16 cellular contexts compared by ENCODE assay signal in genomic region chr16:73028721-73029361, GRCh38. TPM values are rescaled to one million over a fixed set of nuclear protein-coding genes. Genes with fewer than 3 reads are reported as not detected.
DNase-seq lines count a peak whose midpoint lies in the region; ATAC-seq, FAIRE-seq and TF ChIP-seq lines count a peak whose summit lies in the region.
"Had no signal": no experiment of that assay in that cellular context is flagged by ENCODE, and none has a peak within 500 bp of the region (broad histone marks: within the 10 kb centered on the region; RNA-seq: fewer than 3 reads in every experiment).

No MANE protein-coding gene starts in this region.

- no peaks in the 10 kb centered on the region for H3K79me2 ChIP-seq in mesendoderm (ENCODE audit: control insufficient read depth, insufficient read depth, low read length)

- H3K9ac ChIP-seq in mesendoderm (ENCODE audit: low read length), result no peak overlapping the region
- H3K9ac ChIP-seq: SK-N-SH had no signal

- no peak overlapping the region for H2BK120ac ChIP-seq in mesendoderm (ENCODE audit: low read depth, low read length)

- H3K36me3 ChIP-seq in ascending aorta (no peaks in the 10 kb centered on the region), mesendoderm (ENCODE audit: control insufficient read depth, insufficient read depth, low read length) (no peaks in the 10 kb centered on the region), gastrocnemius medialis (no peaks in the 10 kb centered on the region)

- H3K9me3 ChIP-seq in ascending aorta, result no peaks in the 10 kb centered on the region
- no peaks in the 10 kb centered on the region for H3K9me3 ChIP-seq in gastrocnemius medialis
- H3K9me3 ChIP-seq: SK-N-SH had no signal

- H3K23ac ChIP-seq in mesendoderm (ENCODE audit: low read length), result no peak overlapping the region

- H3K4me3 ChIP-seq in ascending aorta (no peak overlapping the region), mesendoderm (ENCODE audit: low read length) (no peak overlapping the region), gastrocnemius medialis (peak overlapping the region in 1 of 4 donors; percentile 24)

- in situ Hi-C loops in gastrocnemius medialis (cut with MboI; ENCODE audit: low sequenced_read_pairs in 4 of 4), result no loop called here

- no peak overlapping the region for H4K8ac ChIP-seq in mesendoderm (ENCODE audit: low read depth, low read length)

- no peak overlapping the region for H3K4ac ChIP-seq in mesendoderm (ENCODE audit: low read depth, low read length)

- H2BK15ac ChIP-seq in mesendoderm (replicated peaks; ENCODE audit: low read depth), result no peak overlapping the region

- H2AK5ac ChIP-seq in mesendoderm (ENCODE audit: low read length), result no peak overlapping the region

- H3K27ac ChIP-seq in ascending aorta (peak overlapping the region; percentile 13 to 79), mesendoderm (ENCODE audit: low read depth, low read length) (no peak overlapping the region), gastrocnemius medialis (peak overlapping the region; percentile 78 to 89 (median 82))

- FAIRE-seq in RCC 7860 (lab: Jason Lieb, UNC), result no peak

- TF ChIP-seq CTCF in ascending aorta (IDR thresholded peaks at IDR 0.05), result no peak
- no peak for TF ChIP-seq CTCF in gastrocnemius medialis (IDR thresholded peaks at IDR 0.05 in 4 of 5, conservative IDR thresholded peaks at IDR 0.05 in 1 of 5)

- H3K27me3 ChIP-seq in ascending aorta (no peaks in the 10 kb centered on the region), mesendoderm (ENCODE audit: insufficient read depth, low read length, poor library complexity) (peaks cover 31% of the 10 kb centered on the region), gastrocnemius medialis (no peaks in the 10 kb centered on the region)

- WGBS in mesendoderm (ENCODE audit: extremely low coverage, insufficient coverage, low lambda C conversion rate), result no CpG with 5 or more reads among the region's 9 CpGs

- H3K18ac ChIP-seq in mesendoderm (ENCODE audit: low read length), result no peak overlapping the region

- H2BK5ac ChIP-seq in mesendoderm (ENCODE audit: low read length), result no peak overlapping the region

- no peak overlapping the region for H3K56ac ChIP-seq in mesendoderm (ENCODE audit: low read length)

- DNase-seq in NCI-H510A treated with DMSO at 0.1 percent for 48 hours (lab: John Stamatoyannopoulos, UW), result peak; percentile 21
- DNase-seq in NCI-H510A (lab: John Stamatoyannopoulos, UW), result no peak
- DNase-seq in ascending aorta (ENCODE audit: low spot score in 2 of 2), result no peak
- peak; percentile 71 for DNase-seq in mesendoderm
- no peak for DNase-seq in gastrocnemius medialis
- no peak for DNase-seq in T-helper 1 cell
- DNase-seq in globus pallidus (ENCODE audit: low spot score), result no peak
- DNase-seq in RCC 7860 (ENCODE audit: low spot score), result no peak
- DNase-seq: DMS 273 treated with DMSO at 0.1 percent for 48 hours, H9, MM.1S, NCI-H1105, NCI-H187 treated with DMSO at 0.1 percent for 48 hours, NCI-H524 treated with DMSO at 0.1 percent for 48 hours, Right ventricle myocardium superior, SK-N-SH had no signal

- H4K5ac ChIP-seq in mesendoderm (ENCODE audit: low read length), result no peak overlapping the region

- peaks cover 4% of the 10 kb centered on the region for H3K79me1 ChIP-seq in mesendoderm (ENCODE audit: low read length)

- peak in 1 of 2 donors; percentile 45 for ATAC-seq in gastrocnemius medialis

- TF ChIP-seq POLR2A in gastrocnemius medialis (IDR thresholded peaks at IDR 0.05), result no peak

- no peak overlapping the region for H3K4me2 ChIP-seq in mesendoderm (ENCODE audit: low read length)
- H3K4me2 ChIP-seq: SK-N-SH had no signal

- H3K4me1 ChIP-seq in ascending aorta (peaks cover 22 to 42% of the 10 kb centered on the region in 2 donors), mesendoderm (ENCODE audit: control insufficient read depth, low read depth, low read length) (peaks cover 5% of the 10 kb centered on the region), gastrocnemius medialis (peaks cover 63 to 94% of the 10 kb centered on the region in 2 donors)

- intact Hi-C loops in ascending aorta (cut with DNase I) (loop anchor here (10.0 kb wide), 1 partner anchor 364 kb away; no protein-coding TSS in a partner anchor), gastrocnemius medialis (cut with DNase I; ENCODE audit: low total_unique reads) (no loop called here)

RNA-seq across cellular contexts. Expression of gene ZFHX3, which starts 19.1 kb away (rescaled TPM):
- total RNA-seq in ascending aorta (34.8 TPM), gastrocnemius medialis (10 to 100 TPM; 14.0 to 28.5 (median 27.3) TPM)
- 0.86 TPM for polyA plus RNA-seq in mesendoderm (2013, experiment 1 of 2)
- 0.76 TPM for polyA plus RNA-seq in mesendoderm (2013, experiment 2 of 2)

Comparison
In these comparisons a context has a peak if more than half of its experiments do, and no peak if none do; other contexts are left out.
1. DNase-seq: peak in NCI-H510A treated with DMSO at 0.1 percent for 48 hours (single experiment) and mesendoderm (single experiment); none in NCI-H510A (single experiment), ascending aorta (0 of 2), gastrocnemius medialis (0 of 2), T-helper 1 cell (0 of 5), globus pallidus (single experiment) and RCC 7860 (single experiment).